ENCODE assay signal across 8 cellular contexts in the genomic region with DNA sequence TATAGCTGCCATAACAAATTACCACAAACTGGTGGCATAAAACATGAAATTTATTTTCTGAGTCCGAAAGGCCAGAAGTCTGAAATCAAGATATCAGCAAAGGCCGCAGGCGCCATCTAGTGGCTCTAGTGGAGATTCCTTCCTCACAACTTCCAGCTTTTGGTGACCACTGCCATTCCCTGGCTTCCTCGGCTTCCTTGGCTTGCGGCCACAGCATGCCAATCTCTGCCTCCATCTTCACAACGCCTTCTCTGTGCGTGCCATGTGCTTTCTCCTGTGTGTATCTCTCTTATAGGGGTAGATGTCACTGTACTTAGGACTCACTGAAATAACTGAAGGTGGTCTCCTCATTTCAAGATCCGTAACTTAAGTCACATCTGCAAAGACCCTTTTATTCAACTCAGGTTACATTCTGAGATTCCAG. TPM values are rescaled to one million over a fixed set of nuclear protein-coding genes. Genes with fewer than 3 reads are reported as not detected.
DNase-seq lines count a peak whose midpoint lies in the region; ATAC-seq and TF ChIP-seq lines count a peak whose summit lies in the region.

No MANE protein-coding gene starts in this region.

- TF ChIP-seq EP300 in gastroesophageal sphincter (IDR thresholded peaks at IDR 0.05) (no peak), ovary (IDR thresholded peaks at IDR 0.05) (no peak)

- H3K27ac ChIP-seq in RWPE2 (ENCODE audit: poor library complexity, severe bottlenecking) (no peak overlapping the region), gastroesophageal sphincter (no peak overlapping the region), ovary (no peak overlapping the region), uterus (no peak overlapping the region)

- TF ChIP-seq POLR2A in gastroesophageal sphincter (IDR thresholded peaks at IDR 0.05) (no peak), ovary (IDR thresholded peaks at IDR 0.05) (no peak), uterus (IDR thresholded peaks at IDR 0.05) (no peak)

- no peaks in the 10 kb centered on the region for H3K4me1 ChIP-seq in RWPE2 (ENCODE audit: insufficient read depth, poor library complexity, severe bottlenecking)
- H3K4me1 ChIP-seq in gastroesophageal sphincter, result peaks cover 0 to 8% (median 0%) of the 10 kb centered on the region in 3 donors
- no peaks in the 10 kb centered on the region for H3K4me1 ChIP-seq in ovary (ENCODE audit: insufficient read depth)
- no peaks in the 10 kb centered on the region for H3K4me1 ChIP-seq in uterus

- H3K27me3 ChIP-seq in RWPE2 (ENCODE audit: insufficient read depth, poor library complexity, severe bottlenecking), result no peaks in the 10 kb centered on the region
- no peaks in the 10 kb centered on the region for H3K27me3 ChIP-seq in gastroesophageal sphincter
- no peaks in the 10 kb centered on the region for H3K27me3 ChIP-seq in ovary
- H3K27me3 ChIP-seq in uterus, result no peaks in the 10 kb centered on the region

- no peak overlapping the region for H3K4me3 ChIP-seq in LNCaP clone FGC (ENCODE audit: low read depth, low read length)
- no peak overlapping the region for H3K4me3 ChIP-seq in RWPE2 (ENCODE audit: severe bottlenecking)
- no peak overlapping the region for H3K4me3 ChIP-seq in gastroesophageal sphincter
- no peak overlapping the region for H3K4me3 ChIP-seq in ovary
- no peak overlapping the region for H3K4me3 ChIP-seq in uterus

- DNase-seq in GM10266 (ENCODE audit: extremely low spot score), result peak; percentile 60
- DNase-seq in LNCaP clone FGC (ENCODE audit: low read depth), result peak; percentile 62
- DNase-seq in RWPE2 (ENCODE audit: low spot score), result peak; percentile 61
- DNase-seq in activated T-helper 9 cell treated with anti-CD3 and anti-CD28 coated beads, Interleukin-2, amount 50 U/mL, for 16 hours (ENCODE audit: low read depth), result peak; percentile 42
- DNase-seq in ovary, result peak; percentile 64 to 85 (median 82)
- DNase-seq in uterus, result peak; percentile 68 to 77

- ATAC-seq in RWPE2 (ENCODE audit: low read depth) (peak; percentile 60), gastroesophageal sphincter (peak; percentile 43), GM21515 (IDR thresholded peaks at IDR 0.05; ENCODE audit: unreplicated experiment) (no peak)

- H3K36me3 ChIP-seq in RWPE2 (ENCODE audit: low read depth) (no peaks in the 10 kb centered on the region), gastroesophageal sphincter (no peaks in the 10 kb centered on the region), ovary (no peaks in the 10 kb centered on the region), uterus (no peaks in the 10 kb centered on the region)

- peak; percentile 80 for TF ChIP-seq CTCF in GM10266 (IDR thresholded peaks at IDR 0.05; ENCODE audit: control insufficient read depth, insufficient read depth, low read depth, missing control alignments)
- TF ChIP-seq CTCF in LNCaP clone FGC (IDR thresholded peaks at IDR 0.05; ENCODE audit: control insufficient read depth, extremely low read depth, insufficient read depth), result peak; percentile 82
- peak; percentile 96 for TF ChIP-seq CTCF in RWPE2 (IDR thresholded peaks at IDR 0.05; ENCODE audit: poor library complexity, severe bottlenecking)
- TF ChIP-seq CTCF in gastroesophageal sphincter (IDR thresholded peaks at IDR 0.05), result peak; percentile 85 to 93 (median 89)
- TF ChIP-seq CTCF in ovary (IDR thresholded peaks at IDR 0.05), result peak; percentile 73 to 81 (median 80)
- TF ChIP-seq CTCF in uterus (IDR thresholded peaks at IDR 0.05), result peak; percentile 85 to 91 (median 89)

- intact Hi-C loops in ovary (cut with DNase I) (loop anchor here in 3 of 4 donors (2.0 to 5.0 kb wide), 3 partner anchors 436 to 441 kb away; no protein-coding TSS in a partner anchor), uterus (cut with DNase I; ENCODE audit: low total_unique reads) (loop anchor here (2.0 to 5.0 kb wide), 2 partner anchors 71 to 439 kb away; no protein-coding TSS in a partner anchor)

- WGBS in gastroesophageal sphincter (ENCODE audit: low coverage in 1 of 2), 2 donors, result 10 to 13% methylated on average over 8 of the region's 8 CpGs
- 12 to 15% (median 12%) methylated on average over 8 of the region's 8 CpGs for WGBS in ovary, 3 donors

- H3K9me3 ChIP-seq in RWPE2 (ENCODE audit: severe bottlenecking) (no peaks in the 10 kb centered on the region), gastroesophageal sphincter (no peaks in the 10 kb centered on the region), ovary (no peaks in the 10 kb centered on the region), uterus (no peaks in the 10 kb centered on the region)

RNA-seq across cellular contexts. Expression of a gene that starts 5.4 kb away (rescaled TPM):
- total RNA-seq in gastroesophageal sphincter, result 10 to 100 TPM; 13.2 to 26.3 (median 17.5) TPM
- 10 to 100 TPM; 19.0 to 53.4 (median 32.1) TPM for total RNA-seq in ovary
- polyA plus RNA-seq in ovary, result 10 to 100 TPM; 17.8 to 32.2 TPM
- total RNA-seq in uterus, result 10 to 100 TPM in 3 of 4 donors, 1 to 10 TPM in 1; 8.7 to 76.9 (median 29.3) TPM
